Comparison of ENCODE assay signal across 20 cellular contexts in genomic region chr20:63533388-63533787, GRCh38. TPM values are rescaled to one million over a fixed set of nuclear protein-coding genes. Genes with fewer than 3 reads are reported as not detected.
A peak's percentile ranks its signal among the peaks of the same experiment; 100 is the strongest.
DNase-seq lines count a peak whose midpoint lies in the region; ATAC-seq, FAIRE-seq and TF ChIP-seq lines count a peak whose summit lies in the region.
"Had no signal": no experiment of that assay in that cellular context is flagged by ENCODE, and none has a peak within 500 bp of the region (broad histone marks: within the 10 kb centered on the region; RNA-seq: fewer than 3 reads in every experiment).

No MANE protein-coding gene starts in this region.

- H3K27ac ChIP-seq in right cardiac atrium (ENCODE audit: low read length) (no peak overlapping the region), RWPE2 (ENCODE audit: poor library complexity, severe bottlenecking) (peak overlapping the region; percentile 75), keratinocyte (ENCODE audit: control insufficient read depth, insufficient read depth, low read length) (peak overlapping the region; percentile 49), HepG2 (ENCODE audit: extremely low read length, insufficient read depth, low read length) (no peak overlapping the region)
- H3K27ac ChIP-seq: SJCRH30 had no signal

- H3K4me2 ChIP-seq in keratinocyte (ENCODE audit: control insufficient read depth, extremely low read depth, insufficient read depth, low read depth, low read length) (no peak overlapping the region), HepG2 (ENCODE audit: low read depth, low read length) (no peak overlapping the region)

- no peak for TF ChIP-seq POLR2A in HepG2 (IDR thresholded peaks at IDR 0.05; ENCODE audit: insufficient read depth in 1 of 2, low read depth in 2 of 2, low read length in 2 of 2)

- H3K36me3 Mint-ChIP-seq in glutamatergic neuron (ENCODE audit: unreplicated experiment), result no peaks in the 10 kb centered on the region
- H3K36me3 Mint-ChIP-seq: CD4-positive, alpha-beta memory T cell had no signal

- CTCF ChIA-PET in HepG2 (lab: Yijun Ruan, JAX; ENCODE audit: low intra/inter-chr PET ratio, low total read pairs), result no interaction called here

- no peak overlapping the region for H3K4me3 Mint-ChIP-seq in glutamatergic neuron (ENCODE audit: unreplicated experiment)
- H3K4me3 Mint-ChIP-seq: CD4-positive, alpha-beta memory T cell had no signal

- DNase-seq in right cardiac atrium (peak in 2 of 3 donors; percentile 28 to 49), Right ventricle myocardium inferior (ENCODE audit: missing footprints) (no peak), RWPE2 (ENCODE audit: low spot score) (peak; percentile 84), keratinocyte (ENCODE audit: low read depth, low spot score) (no peak), glutamatergic neuron (no peak), HepG2 (ENCODE audit: low spot score) (no peak)
- DNase-seq: DMS79 treated with DMSO at 0.1 percent for 48 hours, KBM-7, NCI-H1417 treated with DMSO at 0.1 percent for 48 hours, NCI-H1930, NCI-H2171 treated with DMSO at 0.1 percent for 48 hours, NCI-H446 treated with DMSO at 0.1 percent for 48 hours, OCI-M1, SJCRH30 had no signal

- BruUV-seq in HepG2 (replicated peaks; lab: Mats Ljungman, UMichigan), result no TSS peak

- H3K27me3 Mint-ChIP-seq in glutamatergic neuron (ENCODE audit: unreplicated experiment), result peaks cover 10% of the 10 kb centered on the region

- no peak for FAIRE-seq in keratinocyte (lab: Jason Lieb, UNC)
- no peak for FAIRE-seq in HepG2 (lab: Jason Lieb, UNC)
- FAIRE-seq: D721Med, GM12878 had no signal

- H3K79me2 ChIP-seq in keratinocyte (ENCODE audit: control insufficient read depth, insufficient read depth, low read length) (peaks cover 10% of the 10 kb centered on the region), HepG2 (ENCODE audit: insufficient read depth, low read length) (no peaks in the 10 kb centered on the region)

- H3K36me3 ChIP-seq in RWPE2 (ENCODE audit: low read depth), result peaks cover 20% of the 10 kb centered on the region
- peaks cover 12 to 21% of the 10 kb centered on the region in 2 experiments for H3K36me3 ChIP-seq in keratinocyte (ENCODE audit: control insufficient read depth in 2 of 2, extremely low read depth in 1 of 2, insufficient read depth in 2 of 2, low read length in 2 of 2)
- no peaks in the 10 kb centered on the region for H3K36me3 ChIP-seq in HepG2 (replicated peaks in 1 of 2; ENCODE audit: control insufficient read depth in 1 of 2, insufficient read depth in 2 of 2, low read length in 2 of 2)
- H3K36me3 ChIP-seq: SJCRH30 had no signal

- ATAC-seq in right cardiac atrium (no peak), Right ventricle myocardium inferior (no peak), RWPE2 (ENCODE audit: low read depth) (no peak), HepG2 (no peak), HG02938 (IDR thresholded peaks at IDR 0.05; ENCODE audit: unreplicated experiment) (no peak)
- ATAC-seq: GM12878 had no signal

- dilution Hi-C loops in keratinocyte (cut with MboI; ENCODE audit: extremely low pct_ligation_motif_present, low sequenced_read_pairs), result no loop called here

- H3K27ac Mint-ChIP-seq in glutamatergic neuron (ENCODE audit: unreplicated experiment), result no peak overlapping the region

- POLR2A ChIA-PET in HepG2 (lab: Yijun Ruan, JAX), result no interaction called here

- in situ Hi-C loops in HepG2 (cut with HindIII; ENCODE audit: extremely low pct_ligation_motif_present, low pct_unique_long_range_greater_than_20kb), result no loop called here

- H3K9me1 ChIP-seq in keratinocyte (ENCODE audit: control insufficient read depth, extremely low read depth, insufficient read depth, low read length), result no peaks in the 10 kb centered on the region

- H3K9me3 ChIP-seq in right cardiac atrium (ENCODE audit: control insufficient read depth, low read length) (no peaks in the 10 kb centered on the region), RWPE2 (ENCODE audit: severe bottlenecking) (no peaks in the 10 kb centered on the region), keratinocyte (ENCODE audit: control insufficient read depth, low read depth, low read length) (no peaks in the 10 kb centered on the region), HepG2 (ENCODE audit: low read length) (no peaks in the 10 kb centered on the region)
- H3K9me3 ChIP-seq: SJCRH30 had no signal

- TF ChIP-seq CTCF in RWPE2 (IDR thresholded peaks at IDR 0.05; ENCODE audit: poor library complexity, severe bottlenecking) (no peak), keratinocyte (optimal IDR thresholded peaks at IDR 0.05 in 1 of 3, IDR thresholded peaks at IDR 0.05 in 1 of 3, conservative IDR thresholded peaks at IDR 0.05 in 1 of 3; ENCODE audit: extremely low read depth in 1 of 3, insufficient read depth in 2 of 3, low read length in 3 of 3) (no peak), glutamatergic neuron (IDR thresholded peaks at IDR 0.05; ENCODE audit: partially characterized antibody, unreplicated experiment) (no peak), HepG2 (CRISPR knock-in tag; IDR thresholded peaks at IDR 0.05) (no peak)

- no peak overlapping the region for H3K4me3 ChIP-seq in right cardiac atrium (ENCODE audit: low read length)
- no peak overlapping the region for H3K4me3 ChIP-seq in RWPE2 (ENCODE audit: severe bottlenecking)
- H3K4me3 ChIP-seq in keratinocyte (ENCODE audit: control insufficient read depth in 2 of 3, extremely low read depth in 1 of 3, insufficient read depth in 2 of 3, low read depth in 1 of 3, low read length in 3 of 3), result no peak overlapping the region
- H3K4me3 ChIP-seq in HepG2 (replicated peaks in 1 of 3; ENCODE audit: insufficient read depth in 1 of 3, low read depth in 2 of 3, low read length in 3 of 3), result no peak overlapping the region; a peak in 1 of 6 replicates
- H3K4me3 ChIP-seq: GM12878, SJCRH30 had no signal

- H3K4me1 ChIP-seq in right cardiac atrium (ENCODE audit: control insufficient read depth, insufficient read depth, low read length), result no peaks in the 10 kb centered on the region
- peaks cover 29% of the 10 kb centered on the region for H3K4me1 ChIP-seq in RWPE2 (ENCODE audit: insufficient read depth, poor library complexity, severe bottlenecking)
- peaks cover 23% of the 10 kb centered on the region for H3K4me1 ChIP-seq in keratinocyte (ENCODE audit: control insufficient read depth, extremely low read depth, insufficient read depth, low read length)
- peaks cover 37% of the 10 kb centered on the region for H3K4me1 ChIP-seq in HepG2 (ENCODE audit: insufficient read depth, low read length)

- H3K9me3 Mint-ChIP-seq in glutamatergic neuron (ENCODE audit: unreplicated experiment), result peaks cover 4% of the 10 kb centered on the region
- H3K9me3 Mint-ChIP-seq: CD4-positive, alpha-beta memory T cell had no signal

- H3K27me3 ChIP-seq in right cardiac atrium (ENCODE audit: control insufficient read depth, insufficient read depth) (no peaks in the 10 kb centered on the region), RWPE2 (ENCODE audit: insufficient read depth, poor library complexity, severe bottlenecking) (no peaks in the 10 kb centered on the region), keratinocyte (ENCODE audit: control insufficient read depth, extremely low read depth, insufficient read depth, low read length) (no peaks in the 10 kb centered on the region), HepG2 (ENCODE audit: control insufficient read depth in 1 of 2, insufficient read depth in 2 of 2, low read length in 2 of 2) (peaks cover 39 to 63% of the 10 kb centered on the region in 2 experiments)
- H3K27me3 ChIP-seq: SJCRH30 had no signal

- H2AFZ ChIP-seq in keratinocyte (ENCODE audit: control insufficient read depth, low read length), result no peak overlapping the region
- no peak overlapping the region for H2AFZ ChIP-seq in HepG2 (ENCODE audit: low read length)

- no peak overlapping the region for H3K9ac ChIP-seq in keratinocyte (ENCODE audit: control insufficient read depth, extremely low read depth, insufficient read depth, low read length)
- H3K9ac ChIP-seq in HepG2 (ENCODE audit: insufficient read depth, low read depth, low read length), result no peak overlapping the region

- no peak for TF ChIP-seq RAD21 in HepG2 (CRISPR knock-in tag; IDR thresholded peaks at IDR 0.05)

- intact Hi-C loops in right cardiac atrium (cut with DNase I), result loop anchor here in 2 of 4 donors (10.0 kb wide), 2 partner anchors 251 to 441 kb away; partner anchors contain the start of gene SAMD10 (in 1 of the 2)
- intact Hi-C loops in Right ventricle myocardium inferior (cut with DNase I), result no loop called here
- intact Hi-C loops in HepG2 (cut with micrococcal nuclease; ENCODE audit: unreplicated experiment), result loop anchor here (10.0 kb wide), 1 partner anchor 121 kb away; the partner anchor contains the start of genes RTEL1 and STMN3

- TF ChIP-seq EP300 in HepG2 (IDR thresholded peaks at IDR 0.05; ENCODE audit: low read depth in 2 of 2, low read length in 2 of 2), result no peak
- no peak for TF ChIP-seq EP300 in HepG2 (CRISPR knock-in tag; IDR thresholded peaks at IDR 0.05; ENCODE audit: borderline replicate concordance)

- H3K4me1 Mint-ChIP-seq in glutamatergic neuron (ENCODE audit: low read depth, unreplicated experiment), result peaks cover 15% of the 10 kb centered on the region

- peaks cover 7% of the 10 kb centered on the region for H4K20me1 ChIP-seq in keratinocyte (ENCODE audit: control insufficient read depth, extremely low read depth, insufficient read depth, low read length)
- H4K20me1 ChIP-seq in HepG2 (ENCODE audit: insufficient read depth, low read length), result peaks cover 4% of the 10 kb centered on the region; the same call in 1 of the 2 replicates

- 70% methylated on average over 14 of the region's 14 CpGs for WGBS in right cardiac atrium
- WGBS in HepG2 (ENCODE audit: low lambda C conversion rate), result 35% methylated on average over 10 of the region's 14 CpGs

RNA-seq across cellular contexts. Expression of gene PTK6, which starts 3.8 kb away (rescaled TPM):
- under 1 TPM in 2 of 4 donors, not detected in 2; 0.09 to 0.15 TPM for total RNA-seq in right cardiac atrium
- 0.14 TPM for polyA plus RNA-seq in right cardiac atrium
- total RNA-seq in Right ventricle myocardium inferior, result 0.11 TPM
- 28.5 to 38.9 TPM (median 37.0 TPM) in 3 replicates for polyA plus RNA-seq in keratinocyte
- polyA plus RNA-seq in keratinocyte (2011; ENCODE audit: low read depth), result 10.8 TPM
- polyA plus RNA-seq in keratinocyte (2011; cell fraction: cytosol; rRNA removed), result 29.9 and 50.4 TPM in 2 replicates
- 63.1 and 87.1 TPM in 2 replicates for polyA plus RNA-seq in keratinocyte (2011; cell fraction: nucleus; rRNA removed)
- 32.1 and 36.7 TPM in 2 replicates for polyA plus RNA-seq in keratinocyte (2012; ENCODE audit: low replicate concordance)
- 18.9 to 27.3 TPM (median 23.5 TPM) in 3 replicates for polyA minus RNA-seq in keratinocyte
- 51.6 TPM for polyA minus RNA-seq in keratinocyte (2011; cell fraction: cytosol; rRNA and poly(A)+ RNA removed)
- 26.2 and 30.3 TPM in 2 replicates for polyA minus RNA-seq in keratinocyte (2011; cell fraction: nucleus; rRNA and poly(A)+ RNA removed)
- total RNA-seq in glutamatergic neuron (ENCODE audit: unreplicated experiment), result 0.17 TPM
- total RNA-seq in HepG2 (2016; rRNA removed; fragmentation: Illumina TruSeq; extraction: Trizol), result not detected in 2 replicates
- total RNA-seq in HepG2 (2016; cell fraction: cytosol; rRNA removed; fragmentation: Illumina TruSeq; extraction: Trizol; ENCODE audit: low read depth), result not detected in 2 replicates
- total RNA-seq in HepG2 (2016; cell fraction: insoluble cytoplasmic fraction; rRNA removed; fragmentation: Illumina TruSeq; extraction: Trizol), result not detected in 2 replicates
- total RNA-seq in HepG2 (2016; cell fraction: membrane; rRNA removed; fragmentation: Illumina TruSeq; extraction: Trizol), result not detected in 2 replicates
- not detected in 2 replicates for total RNA-seq in HepG2 (2016; cell fraction: nucleus; rRNA removed; fragmentation: Illumina TruSeq; extraction: Trizol)
- polyA plus RNA-seq in HepG2 (2011; rRNA removed), result 0.07 and 0.08 TPM in 2 replicates
- 0.05 and 0.08 TPM in 2 replicates for polyA plus RNA-seq in HepG2 (2011; cell fraction: cytosol; rRNA removed)
- polyA plus RNA-seq in HepG2 (2011; cell fraction: nucleus; rRNA removed), result 0.27 and 0.42 TPM in 2 replicates
- 0.09 and 0.11 TPM in 2 replicates for polyA plus RNA-seq in HepG2 (2012)
- polyA plus RNA-seq in HepG2 (2016; cell fraction: cytosol; fragmentation: Illumina TruSeq; extraction: Trizol; ENCODE audit: low read depth), result not detected in 2 replicates
- not detected in 2 replicates for polyA plus RNA-seq in HepG2 (2016; cell fraction: insoluble cytoplasmic fraction; fragmentation: Illumina TruSeq; extraction: Trizol; ENCODE audit: low read depth)
- polyA plus RNA-seq in HepG2 (2016; cell fraction: membrane; fragmentation: Illumina TruSeq; extraction: Trizol; ENCODE audit: low read depth), result not detected in 2 replicates
- not detected in 2 replicates for polyA plus RNA-seq in HepG2 (2016; cell fraction: nucleus; fragmentation: Illumina TruSeq; extraction: Trizol; ENCODE audit: insufficient read depth, low read depth)
- 0.18 and 9.4 TPM in 2 replicates for polyA minus RNA-seq in HepG2 (2011; rRNA and poly(A)+ RNA removed; ENCODE audit: low replicate concordance)
- polyA minus RNA-seq in HepG2 (2011; cell fraction: cytosol; rRNA and poly(A)+ RNA removed), result not detected in 2 replicates
- 0.12 and 0.13 TPM in 2 replicates for polyA minus RNA-seq in HepG2 (2011; cell fraction: nucleus; rRNA and poly(A)+ RNA removed)
- total RNA-seq: CD4-positive, alpha-beta memory T cell had no signal

RNA-seq across cellular contexts. Expression of gene PPDPF, which starts 12.8 kb away (rescaled TPM):
- 100 to 1,000 TPM; 143 to 244 (median 223) TPM for total RNA-seq in right cardiac atrium
- 276 TPM for polyA plus RNA-seq in right cardiac atrium
- total RNA-seq in Right ventricle myocardium inferior, result 261 TPM
- 8.8 to 68.4 TPM (median 16.4 TPM) in 3 replicates for polyA plus RNA-seq in keratinocyte
- polyA plus RNA-seq in keratinocyte (2011; ENCODE audit: low read depth), result 71.8 TPM
- polyA plus RNA-seq in keratinocyte (2011; cell fraction: cytosol; rRNA removed), result 29.1 and 150 TPM in 2 replicates
- polyA plus RNA-seq in keratinocyte (2011; cell fraction: nucleus; rRNA removed), result 14.0 and 23.8 TPM in 2 replicates
- 239 and 414 TPM in 2 replicates for polyA plus RNA-seq in keratinocyte (2012; ENCODE audit: low replicate concordance)
- 5.2 to 107 TPM (median 12.5 TPM) in 3 replicates for polyA minus RNA-seq in keratinocyte
- polyA minus RNA-seq in keratinocyte (2011; cell fraction: cytosol; rRNA and poly(A)+ RNA removed), result 879 TPM
- polyA minus RNA-seq in keratinocyte (2011; cell fraction: nucleus; rRNA and poly(A)+ RNA removed), result 20.5 and 25.3 TPM in 2 replicates
- 293 TPM for total RNA-seq in glutamatergic neuron (ENCODE audit: unreplicated experiment)
- 6.0 and 7.0 TPM in 2 replicates for total RNA-seq in HepG2 (2016; rRNA removed; fragmentation: Illumina TruSeq; extraction: Trizol)
- 21.9 and 23.8 TPM in 2 replicates for total RNA-seq in HepG2 (2016; cell fraction: cytosol; rRNA removed; fragmentation: Illumina TruSeq; extraction: Trizol; ENCODE audit: low read depth)
- 4.3 and 5.4 TPM in 2 replicates for total RNA-seq in HepG2 (2016; cell fraction: insoluble cytoplasmic fraction; rRNA removed; fragmentation: Illumina TruSeq; extraction: Trizol)
- total RNA-seq in HepG2 (2016; cell fraction: membrane; rRNA removed; fragmentation: Illumina TruSeq; extraction: Trizol), result 16.4 and 22.5 TPM in 2 replicates
- 5.4 and 6.2 TPM in 2 replicates for total RNA-seq in HepG2 (2016; cell fraction: nucleus; rRNA removed; fragmentation: Illumina TruSeq; extraction: Trizol)
- 1.8 and 2.2 TPM in 2 replicates for polyA plus RNA-seq in HepG2 (2011; rRNA removed)
- 2.4 and 6.2 TPM in 2 replicates for polyA plus RNA-seq in HepG2 (2011; cell fraction: cytosol; rRNA removed)
- 6.3 and 9.5 TPM in 2 replicates for polyA plus RNA-seq in HepG2 (2011; cell fraction: nucleus; rRNA removed)
- polyA plus RNA-seq in HepG2 (2012), result 12.0 and 18.6 TPM in 2 replicates
- 606 and 718 TPM in 2 replicates for polyA plus RNA-seq in HepG2 (2016; cell fraction: cytosol; fragmentation: Illumina TruSeq; extraction: Trizol; ENCODE audit: low read depth)
- 42.4 and 57.7 TPM in 2 replicates for polyA plus RNA-seq in HepG2 (2016; cell fraction: insoluble cytoplasmic fraction; fragmentation: Illumina TruSeq; extraction: Trizol; ENCODE audit: low read depth)
- 288 and 295 TPM in 2 replicates for polyA plus RNA-seq in HepG2 (2016; cell fraction: membrane; fragmentation: Illumina TruSeq; extraction: Trizol; ENCODE audit: low read depth)
- polyA plus RNA-seq in HepG2 (2016; cell fraction: nucleus; fragmentation: Illumina TruSeq; extraction: Trizol; ENCODE audit: insufficient read depth, low read depth), result 40.1 and 40.2 TPM in 2 replicates
- polyA minus RNA-seq in HepG2 (2011; rRNA and poly(A)+ RNA removed; ENCODE audit: low replicate concordance), result 8.4 and 13.9 TPM in 2 replicates
- 15.8 and 39.4 TPM in 2 replicates for polyA minus RNA-seq in HepG2 (2011; cell fraction: cytosol; rRNA and poly(A)+ RNA removed)
- 4.5 and 4.8 TPM in 2 replicates for polyA minus RNA-seq in HepG2 (2011; cell fraction: nucleus; rRNA and poly(A)+ RNA removed)

RNA-seq across cellular contexts. Expression of gene SRMS, which starts 14.2 kb away (rescaled TPM):
- not detected for total RNA-seq in right cardiac atrium
- not detected for polyA plus RNA-seq in right cardiac atrium
- not detected for total RNA-seq in Right ventricle myocardium inferior
- 0.10 to 0.32 TPM (median 0.14 TPM) in 3 replicates for polyA plus RNA-seq in keratinocyte
- polyA plus RNA-seq in keratinocyte (2011; ENCODE audit: low read depth), result not detected
- 0.05 and 0.30 TPM in 2 replicates for polyA plus RNA-seq in keratinocyte (2011; cell fraction: cytosol; rRNA removed)
- polyA plus RNA-seq in keratinocyte (2011; cell fraction: nucleus; rRNA removed), result 0.52 and 0.97 TPM in 2 replicates
- polyA plus RNA-seq in keratinocyte (2012; ENCODE audit: low replicate concordance), result 0.28 TPM in 1 of 2 replicates, not detected in the other
- polyA minus RNA-seq in keratinocyte, result 0.13 to 1.3 TPM in 2 of 3 replicates, not detected in the other
- not detected for polyA minus RNA-seq in keratinocyte (2011; cell fraction: cytosol; rRNA and poly(A)+ RNA removed)
- polyA minus RNA-seq in keratinocyte (2011; cell fraction: nucleus; rRNA and poly(A)+ RNA removed), result 0.53 and 0.54 TPM in 2 replicates
- not detected for total RNA-seq in glutamatergic neuron (ENCODE audit: unreplicated experiment)
- not detected in 2 replicates for total RNA-seq in HepG2 (2016; rRNA removed; fragmentation: Illumina TruSeq; extraction: Trizol)
- not detected in 2 replicates for total RNA-seq in HepG2 (2016; cell fraction: cytosol; rRNA removed; fragmentation: Illumina TruSeq; extraction: Trizol; ENCODE audit: low read depth)
- total RNA-seq in HepG2 (2016; cell fraction: insoluble cytoplasmic fraction; rRNA removed; fragmentation: Illumina TruSeq; extraction: Trizol), result not detected in 2 replicates
- not detected in 2 replicates for total RNA-seq in HepG2 (2016; cell fraction: membrane; rRNA removed; fragmentation: Illumina TruSeq; extraction: Trizol)
- total RNA-seq in HepG2 (2016; cell fraction: nucleus; rRNA removed; fragmentation: Illumina TruSeq; extraction: Trizol), result not detected in 2 replicates
- polyA plus RNA-seq in HepG2 (2011; rRNA removed), result 0.09 TPM in 1 of 2 replicates, not detected in the other
- not detected in 2 replicates for polyA plus RNA-seq in HepG2 (2011; cell fraction: cytosol; rRNA removed)
- 0.10 and 0.37 TPM in 2 replicates for polyA plus RNA-seq in HepG2 (2011; cell fraction: nucleus; rRNA removed)
- polyA plus RNA-seq in HepG2 (2012), result 0.17 TPM in 1 of 2 replicates, not detected in the other
- polyA plus RNA-seq in HepG2 (2016; cell fraction: cytosol; fragmentation: Illumina TruSeq; extraction: Trizol; ENCODE audit: low read depth), result not detected in 2 replicates
- not detected in 2 replicates for polyA plus RNA-seq in HepG2 (2016; cell fraction: insoluble cytoplasmic fraction; fragmentation: Illumina TruSeq; extraction: Trizol; ENCODE audit: low read depth)
- polyA plus RNA-seq in HepG2 (2016; cell fraction: membrane; fragmentation: Illumina TruSeq; extraction: Trizol; ENCODE audit: low read depth), result not detected in 2 replicates
- polyA plus RNA-seq in HepG2 (2016; cell fraction: nucleus; fragmentation: Illumina TruSeq; extraction: Trizol; ENCODE audit: insufficient read depth, low read depth), result not detected in 2 replicates
- 0.28 TPM in 1 of 2 replicates, not detected in the other for polyA minus RNA-seq in HepG2 (2011; rRNA and poly(A)+ RNA removed; ENCODE audit: low replicate concordance)
- not detected in 2 replicates for polyA minus RNA-seq in HepG2 (2011; cell fraction: cytosol; rRNA and poly(A)+ RNA removed)
- polyA minus RNA-seq in HepG2 (2011; cell fraction: nucleus; rRNA and poly(A)+ RNA removed), result not detected in 2 replicates
- total RNA-seq: CD4-positive, alpha-beta memory T cell; G401; GM12878; RPMI7951; SJCRH30 had no signal
- polyA plus RNA-seq: CD4-positive, alpha-beta memory T cell; GM12878 had no signal

RNA-seq across cellular contexts. Expression of gene FNDC11, which starts 20.6 kb away (rescaled TPM):
- under 1 TPM in 3 of 4 donors, not detected in 1; 0.09 to 0.20 (median 0.17) TPM for total RNA-seq in right cardiac atrium
- polyA plus RNA-seq in right cardiac atrium, result 0.14 TPM
- 0.16 TPM for total RNA-seq in Right ventricle myocardium inferior
- polyA plus RNA-seq in keratinocyte, result 0.48 to 0.84 TPM (median 0.55 TPM) in 3 replicates
- polyA plus RNA-seq in keratinocyte (2011; ENCODE audit: low read depth), result not detected
- 0.43 and 0.79 TPM in 2 replicates for polyA plus RNA-seq in keratinocyte (2011; cell fraction: cytosol; rRNA removed)
- polyA plus RNA-seq in keratinocyte (2011; cell fraction: nucleus; rRNA removed), result 1.3 and 3.7 TPM in 2 replicates
- polyA plus RNA-seq in keratinocyte (2012; ENCODE audit: low replicate concordance), result 0.55 and 0.81 TPM in 2 replicates
- 0.22 to 0.39 TPM (median 0.30 TPM) in 3 replicates for polyA minus RNA-seq in keratinocyte
- polyA minus RNA-seq in keratinocyte (2011; cell fraction: cytosol; rRNA and poly(A)+ RNA removed), result not detected
- 0.47 and 0.84 TPM in 2 replicates for polyA minus RNA-seq in keratinocyte (2011; cell fraction: nucleus; rRNA and poly(A)+ RNA removed)
- 9.3 TPM for total RNA-seq in glutamatergic neuron (ENCODE audit: unreplicated experiment)
- not detected in 2 replicates for total RNA-seq in HepG2 (2016; rRNA removed; fragmentation: Illumina TruSeq; extraction: Trizol)
- not detected in 2 replicates for total RNA-seq in HepG2 (2016; cell fraction: cytosol; rRNA removed; fragmentation: Illumina TruSeq; extraction: Trizol; ENCODE audit: low read depth)
- not detected in 2 replicates for total RNA-seq in HepG2 (2016; cell fraction: insoluble cytoplasmic fraction; rRNA removed; fragmentation: Illumina TruSeq; extraction: Trizol)
- not detected in 2 replicates for total RNA-seq in HepG2 (2016; cell fraction: membrane; rRNA removed; fragmentation: Illumina TruSeq; extraction: Trizol)
- not detected in 2 replicates for total RNA-seq in HepG2 (2016; cell fraction: nucleus; rRNA removed; fragmentation: Illumina TruSeq; extraction: Trizol)
- 0.07 and 0.13 TPM in 2 replicates for polyA plus RNA-seq in HepG2 (2011; rRNA removed)
- 0.19 and 0.23 TPM in 2 replicates for polyA plus RNA-seq in HepG2 (2011; cell fraction: cytosol; rRNA removed)
- 0.45 and 0.48 TPM in 2 replicates for polyA plus RNA-seq in HepG2 (2011; cell fraction: nucleus; rRNA removed)
- 0.05 TPM in 1 of 2 replicates, not detected in the other for polyA plus RNA-seq in HepG2 (2012)
- not detected in 2 replicates for polyA plus RNA-seq in HepG2 (2016; cell fraction: cytosol; fragmentation: Illumina TruSeq; extraction: Trizol; ENCODE audit: low read depth)
- not detected in 2 replicates for polyA plus RNA-seq in HepG2 (2016; cell fraction: insoluble cytoplasmic fraction; fragmentation: Illumina TruSeq; extraction: Trizol; ENCODE audit: low read depth)
- polyA plus RNA-seq in HepG2 (2016; cell fraction: membrane; fragmentation: Illumina TruSeq; extraction: Trizol; ENCODE audit: low read depth), result not detected in 2 replicates
- not detected in 2 replicates for polyA plus RNA-seq in HepG2 (2016; cell fraction: nucleus; fragmentation: Illumina TruSeq; extraction: Trizol; ENCODE audit: insufficient read depth, low read depth)
- polyA minus RNA-seq in HepG2 (2011; rRNA and poly(A)+ RNA removed; ENCODE audit: low replicate concordance), result 0.10 and 0.84 TPM in 2 replicates
- polyA minus RNA-seq in HepG2 (2011; cell fraction: cytosol; rRNA and poly(A)+ RNA removed), result not detected in 2 replicates
- not detected in 2 replicates for polyA minus RNA-seq in HepG2 (2011; cell fraction: nucleus; rRNA and poly(A)+ RNA removed)

RNA-seq across cellular contexts. Expression of gene EEF1A2, which starts 34.5 kb away (rescaled TPM):
- total RNA-seq in right cardiac atrium (1,000 to 10,000 TPM in 1 of 4 donors, 100 to 1,000 TPM in 3; 701 to 1,033 (median 894) TPM), Right ventricle myocardium inferior (1,274 TPM), glutamatergic neuron (ENCODE audit: unreplicated experiment) (55.3 TPM), HepG2 (2016; rRNA removed; fragmentation: Illumina TruSeq; extraction: Trizol) (0.36 and 0.44 TPM in 2 replicates)
- polyA plus RNA-seq in right cardiac atrium (952 TPM), keratinocyte (0.12 to 0.77 TPM (median 0.31 TPM) in 3 replicates), HepG2 (2011; rRNA removed) (0.87 and 1.8 TPM in 2 replicates)
- 23.8 TPM for polyA plus RNA-seq in keratinocyte (2011; ENCODE audit: low read depth)
- 1.7 and 1.9 TPM in 2 replicates for polyA plus RNA-seq in keratinocyte (2011; cell fraction: cytosol; rRNA removed)
- polyA plus RNA-seq in keratinocyte (2011; cell fraction: nucleus; rRNA removed), result 2.0 and 2.6 TPM in 2 replicates
- polyA plus RNA-seq in keratinocyte (2012; ENCODE audit: low replicate concordance), result 0.99 and 20.9 TPM in 2 replicates
- 0.33 to 0.82 TPM in 2 of 3 replicates, not detected in the other for polyA minus RNA-seq in keratinocyte
- polyA minus RNA-seq in keratinocyte (2011; cell fraction: cytosol; rRNA and poly(A)+ RNA removed), result 3.6 TPM
- polyA minus RNA-seq in keratinocyte (2011; cell fraction: nucleus; rRNA and poly(A)+ RNA removed), result 1.6 and 2.1 TPM in 2 replicates
- total RNA-seq in HepG2 (2016; cell fraction: cytosol; rRNA removed; fragmentation: Illumina TruSeq; extraction: Trizol; ENCODE audit: low read depth), result 0.51 TPM in 1 of 2 replicates, not detected in the other
- total RNA-seq in HepG2 (2016; cell fraction: insoluble cytoplasmic fraction; rRNA removed; fragmentation: Illumina TruSeq; extraction: Trizol), result 0.18 and 0.37 TPM in 2 replicates
- 0.90 and 1.00 TPM in 2 replicates for total RNA-seq in HepG2 (2016; cell fraction: membrane; rRNA removed; fragmentation: Illumina TruSeq; extraction: Trizol)
- total RNA-seq in HepG2 (2016; cell fraction: nucleus; rRNA removed; fragmentation: Illumina TruSeq; extraction: Trizol), result 0.22 and 0.47 TPM in 2 replicates
- polyA plus RNA-seq in HepG2 (2011; cell fraction: cytosol; rRNA removed), result 1.6 and 1.7 TPM in 2 replicates
- polyA plus RNA-seq in HepG2 (2011; cell fraction: nucleus; rRNA removed), result 2.6 and 2.9 TPM in 2 replicates
- 1.0 and 4.0 TPM in 2 replicates for polyA plus RNA-seq in HepG2 (2012)
- 0.58 and 0.81 TPM in 2 replicates for polyA plus RNA-seq in HepG2 (2016; cell fraction: cytosol; fragmentation: Illumina TruSeq; extraction: Trizol; ENCODE audit: low read depth)
- polyA plus RNA-seq in HepG2 (2016; cell fraction: insoluble cytoplasmic fraction; fragmentation: Illumina TruSeq; extraction: Trizol; ENCODE audit: low read depth), result 0.54 and 1.5 TPM in 2 replicates
- polyA plus RNA-seq in HepG2 (2016; cell fraction: membrane; fragmentation: Illumina TruSeq; extraction: Trizol; ENCODE audit: low read depth), result 0.81 and 1.1 TPM in 2 replicates
- polyA plus RNA-seq in HepG2 (2016; cell fraction: nucleus; fragmentation: Illumina TruSeq; extraction: Trizol; ENCODE audit: insufficient read depth, low read depth), result 1.2 and 1.5 TPM in 2 replicates
- polyA minus RNA-seq in HepG2 (2011; rRNA and poly(A)+ RNA removed; ENCODE audit: low replicate concordance), result 1.4 and 21.5 TPM in 2 replicates
- 1.1 and 3.3 TPM in 2 replicates for polyA minus RNA-seq in HepG2 (2011; cell fraction: cytosol; rRNA and poly(A)+ RNA removed)
- polyA minus RNA-seq in HepG2 (2011; cell fraction: nucleus; rRNA and poly(A)+ RNA removed), result 0.75 and 1.0 TPM in 2 replicates
- polyA plus RNA-seq: CD4-positive, alpha-beta memory T cell; GM12878 had no signal

Comparison
In these comparisons a context has a peak if more than half of its experiments do, and no peak if none do; other contexts are left out.
1. DNase-seq: peak in right cardiac atrium (2 of 3) and RWPE2 (single experiment); none in Right ventricle myocardium inferior (single experiment), keratinocyte (single experiment), glutamatergic neuron (single experiment) and HepG2 (single experiment).
2. H3K27ac ChIP-seq: peak in RWPE2 (single experiment) and keratinocyte (single experiment); none in right cardiac atrium (single experiment) and HepG2 (single experiment).
3. RNA of gene PPDPF, which starts 12.8 kb away (total RNA-seq): 293 TPM in glutamatergic neuron (single experiment), 261 TPM in Right ventricle myocardium inferior (single experiment) and 143 to 244 TPM in right cardiac atrium; 4.3 to 23.8 TPM in HepG2; every median in the first group is over 4 times any median in the second.